In genomic region chr7:90877201-90877600, GRCh38 we compare ENCODE assay signal across 1 cellular context.
A peak's percentile ranks its signal among the peaks of the same experiment; 100 is the strongest.
TF ChIP-seq lines count a peak whose summit lies in the region.

No MANE protein-coding gene starts in this region.

TF ChIP-seq in GM12878, 131 proteins besides CTCF, POLR2A, EP300 and RAD21 (continued from another document):
- TF ChIP-seq SMC3 (IDR thresholded peaks at IDR 0.05; ENCODE audit: borderline replicate concordance, low read length) (no peak), SUPT20H (IDR thresholded peaks at IDR 0.05; ENCODE audit: borderline replicate concordance, control insufficient read depth, low read depth, low read length) (no peak), RUNX3 (IDR thresholded peaks at IDR 0.05; ENCODE audit: low read length) (peak; percentile 79), KDM1A (IDR thresholded peaks at IDR 0.05; ENCODE audit: borderline replicate concordance) (no peak), NFIC (IDR thresholded peaks at IDR 0.05; ENCODE audit: low read depth, low read length) (peak; percentile 63; the same call in 1 of the 2 replicates), PAX5 (IDR thresholded peaks at IDR 0.05; ENCODE audit: borderline replicate concordance, low read depth, low read length) (no peak), KAT2A (conservative IDR thresholded peaks at IDR 0.05; ENCODE audit: control insufficient read depth, low read depth, low read length) (no peak), NR2F1 (conservative IDR thresholded peaks at IDR 0.05) (no peak), CHD4 (IDR thresholded peaks at IDR 0.05) (no peak), BACH1 (IDR thresholded peaks at IDR 0.05; ENCODE audit: borderline replicate concordance) (peak; percentile 63; the same call in 1 of the 2 replicates), IRF4 (IDR thresholded peaks at IDR 0.05; ENCODE audit: low read depth, low read length) (0 out of 2 replicates have a peak, but pooled peaks have one; percentile 23), E4F1 (IDR thresholded peaks at IDR 0.05; ENCODE audit: borderline replicate concordance, partially characterized antibody) (no peak), BMI1 (IDR thresholded peaks at IDR 0.05; ENCODE audit: borderline replicate concordance) (0 out of 2 replicates have a peak, but pooled peaks have one; percentile 53), SMARCA5 (IDR thresholded peaks at IDR 0.05) (no peak), MEF2A (IDR thresholded peaks at IDR 0.05; ENCODE audit: insufficient read depth, low read depth, low read length) (no peak)
